27 cellular contexts compared by ENCODE assay signal in genomic region chr20:61979090-61979489, GRCh38.
"Had no signal": no experiment of that assay in that cellular context is flagged by ENCODE, and none has a peak within 500 bp of the region (broad histone marks: within the 10 kb centered on the region; RNA-seq: fewer than 3 reads in every experiment).

No MANE protein-coding gene starts in this region.

- ATAC-seq: left colon; left lung; lower lobe of right lung; naive thymus-derived CD8-positive, alpha-beta T cell; pancreas; right cardiac atrium; upper lobe of right lung had no signal

- H3K4me3 ChIP-seq: left lung, lower lobe of right lung, neural progenitor cell, pancreas, prostate gland, smooth muscle cell, suprapubic skin, thoracic aorta, tibial artery, upper lobe of right lung had no signal

- H3K27me3 ChIP-seq: left lung, neural progenitor cell, pancreas, suprapubic skin, tibial artery, upper lobe of right lung had no signal

- H3K27me3 Mint-ChIP-seq: naive thymus-derived CD8-positive, alpha-beta T cell; stimulated activated naive CD8-positive, alpha-beta T cell treated with anti-CD3 and anti-CD28 coated beads, Interleukin-15, Interleukin-2, amounts not matched to agents 100 ng/mL and 50 ng/mL, for 24 hours had no signal

- H3K4me3 Mint-ChIP-seq: immature natural killer cell; naive thymus-derived CD8-positive, alpha-beta T cell; nephron; neural progenitor cell; stimulated activated naive CD8-positive, alpha-beta T cell treated with anti-CD3 and anti-CD28 coated beads, Interleukin-15, Interleukin-2, amounts not matched to agents 100 ng/mL and 50 ng/mL, for 24 hours had no signal

- H3K9me3 Mint-ChIP-seq: nephron; neural progenitor cell; stimulated activated naive CD8-positive, alpha-beta T cell treated with anti-CD3 and anti-CD28 coated beads, Interleukin-15, Interleukin-2, amounts not matched to agents 100 ng/mL and 50 ng/mL, for 24 hours had no signal

- H3K4me1 Mint-ChIP-seq: nephron had no signal

- H3K27ac ChIP-seq: left lung, lower lobe of right lung, neural progenitor cell, pancreas, prostate gland, suprapubic skin, thoracic aorta, tibial artery, upper lobe of right lung had no signal

- H3K27ac Mint-ChIP-seq: naive thymus-derived CD8-positive, alpha-beta T cell; nephron; neural progenitor cell; stimulated activated naive CD8-positive, alpha-beta T cell treated with anti-CD3 and anti-CD28 coated beads, Interleukin-15, Interleukin-2, amounts not matched to agents 100 ng/mL and 50 ng/mL, for 24 hours had no signal

- DNase-seq: hypothalamus; immature natural killer cell; kidney; left colon; lower lobe of right lung; mammary epithelial cell; mesenchymal stem cell; naive thymus-derived CD8-positive, alpha-beta T cell; pancreas; retina; right cardiac atrium; stimulated activated CD4-positive, alpha-beta T cell treated with anti-CD3 and anti-CD28 coated beads, Interleukin-12 subunit alpha, Interleukin-12 subunit beta, amount 100 ng/mL, for 4 hours; stimulated activated CD4-positive, alpha-beta T cell treated with anti-CD3 and anti-CD28 coated beads, Interleukin-15, amount 100 ng/mL, for 24 hours; stimulated activated CD4-positive, alpha-beta T cell treated with anti-CD3 and anti-CD28 coated beads, Interleukin-2, amount 100 ng/mL, for 24 hours; stimulated activated CD4-positive, alpha-beta T cell treated with anti-CD3 and anti-CD28 coated beads, Interleukin-4, amount 100 ng/mL, for 1 hour; stimulated activated naive CD4-positive, alpha-beta T cell; tibial artery; trophoblast cell; upper lobe of right lung had no signal
